In genomic region chr14:98819132-98819866, GRCh38 we compare ENCODE assay signal across 22 cellular contexts.
DNase-seq lines count a peak whose midpoint lies in the region; ATAC-seq, FAIRE-seq and TF ChIP-seq lines count a peak whose summit lies in the region.
"Had no signal": no experiment of that assay in that cellular context is flagged by ENCODE, and none has a peak within 500 bp of the region (broad histone marks: within the 10 kb centered on the region; RNA-seq: fewer than 3 reads in every experiment).

No MANE protein-coding gene starts in this region.

- H3K36me3 ChIP-seq in H7 (replicated peaks; ENCODE audit: control insufficient read depth, insufficient read depth, low read length) (no peaks in the 10 kb centered on the region), pancreas (no peaks in the 10 kb centered on the region)
- H3K36me3 ChIP-seq: BE2C, ovary, spleen, stomach had no signal

- whole genome bisulfite sequencing in pancreas, 2 donors = 35 to 37% methylated on average over 9 of the region's 9 CpGs

- peak overlapping the region; percentile 20 to 53 (median 29) for H3K27ac ChIP-seq in pancreas
- H3K27ac ChIP-seq: KMS-11, ovary, spleen, stomach had no signal

- no peak for FAIRE-seq in pancreas (lab: Jason Lieb, UNC)
- FAIRE-seq: RCC 7860 had no signal

- H3K27ac Mint-ChIP-seq in glutamatergic neuron (ENCODE audit: unreplicated experiment) = no peak overlapping the region
- H3K27ac Mint-ChIP-seq: activated B cell treated with CpG ODN at 0.5 μM for 24 hours, brain, HFFc6 had no signal

- intact Hi-C loops in pancreas (cut with DNase I) = no loop called here

- peaks cover 4% of the 10 kb centered on the region for H3K27me3 Mint-ChIP-seq in glutamatergic neuron (ENCODE audit: unreplicated experiment)
- H3K27me3 Mint-ChIP-seq: activated B cell treated with CpG ODN at 0.5 μM for 24 hours had no signal

- H3K4me3 ChIP-seq in H7 (ENCODE audit: insufficient read depth, low read depth, low read length) = no peak overlapping the region
- H3K4me3 ChIP-seq in pancreas = no peak overlapping the region
- H3K4me3 ChIP-seq: mucosa of descending colon, ovary, spleen, stomach had no signal

- H3K4me3 Mint-ChIP-seq in glutamatergic neuron (ENCODE audit: unreplicated experiment) = no peak overlapping the region
- H3K4me3 Mint-ChIP-seq: activated B cell treated with CpG ODN at 0.5 μM for 24 hours, brain, HFFc6 had no signal

- DNase-seq in H7 = peak; percentile 70
- peak; percentile 89 for DNase-seq in NCI-H345 treated with DMSO at 0.1 percent for 48 hours (lab: John Stamatoyannopoulos, UW; ENCODE audit: unreplicated experiment)
- peak; percentile 19 for DNase-seq in glutamatergic neuron
- DNase-seq in pancreas = peak in 5 of 6 donors; percentile 28 to 76 (median 67)
- DNase-seq in omental fat pad (ENCODE audit: low spot score) = no peak
- DNase-seq in dedifferentiated amniotic fluid mesenchymal stem cell (ENCODE audit: extremely low spot score) = no peak
- DNase-seq: activated B cell treated with CpG ODN at 0.5 μM for 24 hours; activated naive CD4-positive, alpha-beta T cell; BE2C; effector memory CD4-positive, alpha-beta T cell; HFFc6; mucosa of descending colon; NCI-H1694; NCI-H82; spleen; stomach had no signal

- no peaks in the 10 kb centered on the region for H3K27me3 ChIP-seq in H7 (ENCODE audit: control insufficient read depth, insufficient read depth, low read length)
- no peaks in the 10 kb centered on the region for H3K27me3 ChIP-seq in pancreas
- H3K27me3 ChIP-seq: BE2C, ovary, spleen had no signal

- no peaks in the 10 kb centered on the region for H3K36me3 Mint-ChIP-seq in glutamatergic neuron (ENCODE audit: unreplicated experiment)
- H3K36me3 Mint-ChIP-seq: brain had no signal

- TF ChIP-seq CTCF in glutamatergic neuron (IDR thresholded peaks at IDR 0.05; ENCODE audit: partially characterized antibody, unreplicated experiment) (no peak), pancreas (IDR thresholded peaks at IDR 0.05) (no peak), omental fat pad (IDR thresholded peaks at IDR 0.05) (no peak)

- H3K4me1 Mint-ChIP-seq in glutamatergic neuron (ENCODE audit: low read depth, unreplicated experiment) = no peaks in the 10 kb centered on the region
- H3K4me1 Mint-ChIP-seq: activated B cell treated with CpG ODN at 0.5 μM for 24 hours, brain had no signal

- no peaks in the 10 kb centered on the region for H3K9me3 ChIP-seq in pancreas
- H3K9me3 ChIP-seq: BE2C, mucosa of descending colon, ovary, spleen, stomach had no signal

- ATAC-seq in pancreas = peak; percentile 76 to 95 (median 93)
- ATAC-seq in GM19023 (IDR thresholded peaks at IDR 0.05; ENCODE audit: unreplicated experiment) = no peak
- ATAC-seq in omental fat pad (ENCODE audit: low FRiP score) = no peak
- ATAC-seq in GM18867 (IDR thresholded peaks at IDR 0.05; ENCODE audit: unreplicated experiment) = no peak
- ATAC-seq: mucosa of descending colon had no signal

- no peaks in the 10 kb centered on the region for H3K4me1 ChIP-seq in pancreas
- H3K4me1 ChIP-seq: BE2C, spleen, stomach had no signal

- H3K9me3 Mint-ChIP-seq in glutamatergic neuron (ENCODE audit: unreplicated experiment) = no peaks in the 10 kb centered on the region

Comparison
In these comparisons a context has a peak if more than half of its experiments do, and no peak if none do; other contexts are left out.
1. DNase-seq: peak in H7 (single experiment), NCI-H345 treated with DMSO at 0.1 percent for 48 hours (single experiment), glutamatergic neuron (single experiment) and pancreas (5 of 6); none in omental fat pad (single experiment) and dedifferentiated amniotic fluid mesenchymal stem cell (single experiment).
2. ATAC-seq: peak in pancreas (4 of 4); none in GM19023 (single experiment), omental fat pad (single experiment) and GM18867 (single experiment).